Comparison of ENCODE assay signal across 22 cellular contexts in the genomic region with DNA sequence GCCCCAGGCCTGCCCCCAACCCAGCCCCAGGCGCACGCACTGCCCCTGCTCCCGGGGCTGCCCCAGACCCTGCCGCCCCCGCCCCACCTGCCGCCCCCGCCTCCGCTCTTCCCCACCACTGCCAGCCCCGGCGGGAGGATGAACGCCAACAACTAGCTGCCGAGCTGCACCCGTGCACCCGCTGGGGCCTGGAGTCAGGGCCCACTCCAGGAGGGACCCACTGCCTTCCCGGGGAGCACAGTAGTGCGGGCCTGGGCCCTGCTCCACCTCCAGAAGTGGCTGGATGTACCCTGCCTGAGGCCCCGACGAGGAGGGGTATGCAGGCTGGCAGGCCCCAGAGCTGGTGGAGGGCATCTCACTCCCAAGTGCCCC. TPM values are rescaled to one million over a fixed set of nuclear protein-coding genes. Genes with fewer than 3 reads are reported as not detected.
A peak's percentile ranks its signal among the peaks of the same experiment; 100 is the strongest.
DNase-seq lines count a peak whose midpoint lies in the region; ATAC-seq and TF ChIP-seq lines count a peak whose summit lies in the region.
"Had no signal": no experiment of that assay in that cellular context is flagged by ENCODE, and none has a peak within 500 bp of the region (broad histone marks: within the 10 kb centered on the region; RNA-seq: fewer than 3 reads in every experiment).

No MANE protein-coding gene starts in this region.

- ATAC-seq in stimulated activated naive CD8-positive, alpha-beta T cell treated with anti-CD3 and anti-CD28 coated beads, Interleukin-15, amount 100 ng/mL, for 72 hours = peak; percentile 34
- ATAC-seq in stimulated activated naive CD8-positive, alpha-beta T cell treated with anti-CD3 and anti-CD28 coated beads, Interleukin-15, Interleukin-2, amounts not matched to agents 100 U/mL and 50 U/mL, for 24 hours = no peak
- ATAC-seq in GM23338 = peak; percentile 7; the same call in 1 of the 3 replicates
- no peak for ATAC-seq in HG02852 (IDR thresholded peaks at IDR 0.05; ENCODE audit: unreplicated experiment)
- no peak for ATAC-seq in HG03442 (IDR thresholded peaks at IDR 0.05; ENCODE audit: unreplicated experiment)
- ATAC-seq: A549 had no signal

- peaks cover 5% of the 10 kb centered on the region; the same call in 2 of the 3 replicates for H3K36me3 Mint-ChIP-seq in GM23338 (ENCODE audit: low read depth)
- H3K36me3 Mint-ChIP-seq: IgD-negative memory B cell had no signal

- no peaks in the 10 kb centered on the region for H3K79me2 ChIP-seq in GM23338 (replicated peaks; ENCODE audit: insufficient read depth)

- no peak overlapping the region for H3K4me2 ChIP-seq in GM23338
- H3K4me2 ChIP-seq: A549 had no signal

- no peaks in the 10 kb centered on the region for H4K20me1 ChIP-seq in GM23338 (replicated peaks; ENCODE audit: insufficient read depth)

- no peak overlapping the region for H3K4me3 Mint-ChIP-seq in stimulated activated naive CD8-positive, alpha-beta T cell treated with anti-CD3 and anti-CD28 coated beads, Interleukin-15, amount 100 ng/mL, for 72 hours
- no peak overlapping the region for H3K4me3 Mint-ChIP-seq in GM23338
- H3K4me3 Mint-ChIP-seq: CD4-positive, alpha-beta T cell; HFFc6 had no signal

- no peaks in the 10 kb centered on the region for H3K9me2 ChIP-seq in GM23338 (ENCODE audit: insufficient read depth)

- no peak for DNase-seq in stimulated activated naive CD8-positive, alpha-beta T cell treated with anti-CD3 and anti-CD28 coated beads, Interleukin-15, amount 100 ng/mL, for 72 hours
- no peak for DNase-seq in stimulated activated naive CD8-positive, alpha-beta T cell treated with anti-CD3 and anti-CD28 coated beads, Interleukin-15, Interleukin-2, amounts not matched to agents 100 U/mL and 50 U/mL, for 24 hours
- DNase-seq in GM23338 (ENCODE audit: low spot score) = no peak
- DNase-seq in iPS-NIHi11 (ENCODE audit: low spot score) = peak; percentile 25
- DNase-seq in testis = no peak
- no peak for DNase-seq in hippocampal formation (lab: John Stamatoyannopoulos, UW)
- DNase-seq: BE2C, Caco-2, DND-41, HFFc6, Kasumi-1, NCI-H1694 treated with DMSO at 0.1 percent for 48 hours, NCI-H446, NCI-H526, OCI-M1 had no signal

- no peaks in the 10 kb centered on the region for H3K4me1 ChIP-seq in GM23338 (ENCODE audit: insufficient read depth)
- peaks cover 18% of the 10 kb centered on the region for H3K4me1 ChIP-seq in testis
- H3K4me1 ChIP-seq: A549, Caco-2, SJSA1 had no signal

- no peak for TF ChIP-seq POLR2A in testis (IDR thresholded peaks at IDR 0.05)

- H3K9me3 Mint-ChIP-seq in stimulated activated naive CD8-positive, alpha-beta T cell treated with anti-CD3 and anti-CD28 coated beads, Interleukin-15, amount 100 ng/mL, for 72 hours = peaks cover 0 to 15% of the 10 kb centered on the region in 2 donors
- 0 out of 3 replicates have a peak, but pooled peaks cover 3% of the 10 kb centered on the region for H3K9me3 Mint-ChIP-seq in GM23338
- H3K9me3 Mint-ChIP-seq: CD4-positive, alpha-beta T cell; HFFc6; IgD-negative memory B cell had no signal

- intact Hi-C loops in testis (cut with DNase I; ENCODE audit: low total_unique reads) = loop anchor here (10.0 kb wide), 1 partner anchor 650 kb away; no protein-coding TSS in a partner anchor

- no peaks in the 10 kb centered on the region for H3K9me3 ChIP-seq in testis
- H3K9me3 ChIP-seq: A549, BE2C, Caco-2, SJSA1 had no signal

- H3K4me1 Mint-ChIP-seq in stimulated activated naive CD8-positive, alpha-beta T cell treated with anti-CD3 and anti-CD28 coated beads, Interleukin-15, amount 100 ng/mL, for 72 hours = no peaks in the 10 kb centered on the region
- H3K4me1 Mint-ChIP-seq in GM23338 = peaks cover 9% of the 10 kb centered on the region; the same call in 2 of the 3 replicates

- H3K27ac Mint-ChIP-seq in stimulated activated naive CD8-positive, alpha-beta T cell treated with anti-CD3 and anti-CD28 coated beads, Interleukin-15, amount 100 ng/mL, for 72 hours = no peak overlapping the region
- H3K27ac Mint-ChIP-seq in GM23338 = no peak overlapping the region
- H3K27ac Mint-ChIP-seq: CD4-positive, alpha-beta T cell; HFFc6 had no signal

- H3K27ac ChIP-seq in GM23338 (ENCODE audit: low read depth) = no peak overlapping the region
- no peak overlapping the region for H3K27ac ChIP-seq in testis
- H3K27ac ChIP-seq: A549, SJSA1 had no signal

- H3K27me3 Mint-ChIP-seq in stimulated activated naive CD8-positive, alpha-beta T cell treated with anti-CD3 and anti-CD28 coated beads, Interleukin-15, amount 100 ng/mL, for 72 hours = no peaks in the 10 kb centered on the region
- peaks cover 4% of the 10 kb centered on the region for H3K27me3 Mint-ChIP-seq in GM23338 (ENCODE audit: insufficient read depth, low read depth, poor library complexity)
- H3K27me3 Mint-ChIP-seq: CD4-positive, alpha-beta T cell had no signal

- no peaks in the 10 kb centered on the region for H3K36me3 ChIP-seq in GM23338 (ENCODE audit: insufficient read depth)
- H3K36me3 ChIP-seq in testis (ENCODE audit: low read depth, missing control alignments) = no peaks in the 10 kb centered on the region
- H3K36me3 ChIP-seq: BE2C, SJSA1 had no signal

- TF ChIP-seq CTCF in GM23338 (conservative IDR thresholded peaks at IDR 0.05; ENCODE audit: low read depth in 2 of 2) (no peak), testis (IDR thresholded peaks at IDR 0.05) (no peak)

- H3K4me3 ChIP-seq in GM23338 = no peak overlapping the region
- peak overlapping the region; percentile 9 to 39 for H3K4me3 ChIP-seq in testis
- H3K4me3 ChIP-seq: A549, SJSA1 had no signal

- H3F3A ChIP-seq in GM23338 (replicated peaks; ENCODE audit: low read depth) = no peaks in the 10 kb centered on the region

- no peaks in the 10 kb centered on the region for H3K27me3 ChIP-seq in GM23338 (ENCODE audit: insufficient read depth)
- no peaks in the 10 kb centered on the region for H3K27me3 ChIP-seq in testis
- H3K27me3 ChIP-seq: BE2C, SJSA1 had no signal

- no peak overlapping the region for H2AFZ ChIP-seq in GM23338

- WGBS in testis, 2 donors = 67 to 69% methylated on average over 4 to 12 of the region's 18 CpGs

TF ChIP-seq in GM23338, 12 proteins besides CTCF, POLR2A, EP300 and RAD21:
- TF ChIP-seq NANOG (IDR thresholded peaks at IDR 0.05; ENCODE audit: borderline replicate concordance) = no peak
- no peak for TF ChIP-seq POLR2AphosphoS5 (IDR thresholded peaks at IDR 0.05; ENCODE audit: low read depth)
- TF ChIP-seq JUNB (IDR thresholded peaks at IDR 0.05; ENCODE audit: unreplicated experiment) = no peak
- TF ChIP-seq EZH2 (IDR thresholded peaks at IDR 0.05; ENCODE audit: low read depth, unreplicated experiment) = no peak
- TF ChIP-seq ZNF331 (CRISPR knock-in tag; IDR thresholded peaks at IDR 0.05; ENCODE audit: low read depth) = no peak
- no peak for TF ChIP-seq STAT1 (IDR thresholded peaks at IDR 0.05; ENCODE audit: unreplicated experiment)
- TF ChIP-seq, protein P1, sequence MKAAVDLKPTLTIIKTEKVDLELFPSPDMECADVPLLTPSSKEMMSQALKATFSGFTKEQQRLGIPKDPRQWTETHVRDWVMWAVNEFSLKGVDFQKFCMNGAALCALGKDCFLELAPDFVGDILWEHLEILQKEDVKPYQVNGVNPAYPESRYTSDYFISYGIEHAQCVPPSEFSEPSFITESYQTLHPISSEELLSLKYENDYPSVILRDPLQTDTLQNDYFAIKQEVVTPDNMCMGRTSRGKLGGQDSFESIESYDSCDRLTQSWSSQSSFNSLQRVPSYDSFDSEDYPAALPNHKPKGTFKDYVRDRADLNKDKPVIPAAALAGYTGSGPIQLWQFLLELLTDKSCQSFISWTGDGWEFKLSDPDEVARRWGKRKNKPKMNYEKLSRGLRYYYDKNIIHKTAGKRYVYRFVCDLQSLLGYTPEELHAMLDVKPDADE (IDR thresholded peaks at IDR 0.05) = no peak
- TF ChIP-seq, protein P2, sequence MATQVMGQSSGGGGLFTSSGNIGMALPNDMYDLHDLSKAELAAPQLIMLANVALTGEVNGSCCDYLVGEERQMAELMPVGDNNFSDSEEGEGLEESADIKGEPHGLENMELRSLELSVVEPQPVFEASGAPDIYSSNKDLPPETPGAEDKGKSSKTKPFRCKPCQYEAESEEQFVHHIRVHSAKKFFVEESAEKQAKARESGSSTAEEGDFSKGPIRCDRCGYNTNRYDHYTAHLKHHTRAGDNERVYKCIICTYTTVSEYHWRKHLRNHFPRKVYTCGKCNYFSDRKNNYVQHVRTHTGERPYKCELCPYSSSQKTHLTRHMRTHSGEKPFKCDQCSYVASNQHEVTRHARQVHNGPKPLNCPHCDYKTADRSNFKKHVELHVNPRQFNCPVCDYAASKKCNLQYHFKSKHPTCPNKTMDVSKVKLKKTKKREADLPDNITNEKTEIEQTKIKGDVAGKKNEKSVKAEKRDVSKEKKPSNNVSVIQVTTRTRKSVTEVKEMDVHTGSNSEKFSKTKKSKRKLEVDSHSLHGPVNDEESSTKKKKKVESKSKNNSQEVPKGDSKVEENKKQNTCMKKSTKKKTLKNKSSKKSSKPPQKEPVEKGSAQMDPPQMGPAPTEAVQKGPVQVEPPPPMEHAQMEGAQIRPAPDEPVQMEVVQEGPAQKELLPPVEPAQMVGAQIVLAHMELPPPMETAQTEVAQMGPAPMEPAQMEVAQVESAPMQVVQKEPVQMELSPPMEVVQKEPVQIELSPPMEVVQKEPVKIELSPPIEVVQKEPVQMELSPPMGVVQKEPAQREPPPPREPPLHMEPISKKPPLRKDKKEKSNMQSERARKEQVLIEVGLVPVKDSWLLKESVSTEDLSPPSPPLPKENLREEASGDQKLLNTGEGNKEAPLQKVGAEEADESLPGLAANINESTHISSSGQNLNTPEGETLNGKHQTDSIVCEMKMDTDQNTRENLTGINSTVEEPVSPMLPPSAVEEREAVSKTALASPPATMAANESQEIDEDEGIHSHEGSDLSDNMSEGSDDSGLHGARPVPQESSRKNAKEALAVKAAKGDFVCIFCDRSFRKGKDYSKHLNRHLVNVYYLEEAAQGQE (IDR thresholded peaks at IDR 0.05; ENCODE audit: unreplicated experiment) = no peak
- no peak for TF ChIP-seq CREB1 (CRISPR knock-in tag; IDR thresholded peaks at IDR 0.05; ENCODE audit: low read depth)
- no peak for TF ChIP-seq EZH2phosphoT487 (IDR thresholded peaks at IDR 0.05; ENCODE audit: unreplicated experiment)
TF ChIP-seq in GM23338: peak in this region for 0.

RNA-seq across cellular contexts. Expression of a gene that starts 10.9 kb away (rescaled TPM):
- total RNA-seq in GM23338 (2014; rRNA removed; shearing (Covaris generic)) = 2.8 and 2.9 TPM in 2 replicates
- polyA plus RNA-seq in GM23338 (2016; fragmentation: Nextera tagmentation; extraction: Ambion mirVana) (0.48 and 0.63 TPM in 2 replicates), testis (ENCODE audit: insufficient read depth, low read depth, low replicate concordance) (18.1 TPM)
- 10 to 100 TPM; 16.7 to 22.8 TPM for total RNA-seq in testis

RNA-seq across cellular contexts. Expression of a gene that starts 20.9 kb away (rescaled TPM):
- not detected in 2 replicates for total RNA-seq in GM23338 (2014; rRNA removed; shearing (Covaris generic))
- polyA plus RNA-seq in GM23338 (2016; fragmentation: Nextera tagmentation; extraction: Ambion mirVana) = not detected in 2 replicates
- total RNA-seq in testis = 1 to 10 TPM in 1 of 2 donors, under 1 TPM in 1; 0.62 to 3.1 TPM
- polyA plus RNA-seq in testis (ENCODE audit: insufficient read depth, low read depth, low replicate concordance) = 3.2 TPM
- total RNA-seq: Caco-2; CD4-positive, alpha-beta T cell; HFFc6; MCF 10A; SJSA1 had no signal
- polyA plus RNA-seq: A549, IgD-negative memory B cell had no signal

RNA-seq across cellular contexts. Expression of a gene that starts 38.2 kb away (rescaled TPM):
- not detected in 2 replicates for total RNA-seq in GM23338 (2014; rRNA removed; shearing (Covaris generic))
- polyA plus RNA-seq in GM23338 (2016; fragmentation: Nextera tagmentation; extraction: Ambion mirVana) (not detected in 2 replicates), testis (ENCODE audit: insufficient read depth, low read depth, low replicate concordance) (6.1 TPM)
- 1 to 10 TPM; 6.4 to 7.2 TPM for total RNA-seq in testis
- total RNA-seq: Caco-2; CD4-positive, alpha-beta T cell; HFFc6; MCF 10A; SJSA1 had no signal
- polyA plus RNA-seq: A549, IgD-negative memory B cell had no signal

Comparison
In these comparisons a context has a peak if more than half of its experiments do, and no peak if none do; other contexts are left out.
1. ATAC-seq: peak in stimulated activated naive CD8-positive, alpha-beta T cell treated with anti-CD3 and anti-CD28 coated beads, Interleukin-15, amount 100 ng/mL, for 72 hours (single experiment) and GM23338 (single experiment); none in stimulated activated naive CD8-positive, alpha-beta T cell treated with anti-CD3 and anti-CD28 coated beads, Interleukin-15, Interleukin-2, amounts not matched to agents 100 U/mL and 50 U/mL, for 24 hours (single experiment), HG02852 (single experiment) and HG03442 (single experiment).